ENCODE assay signal across 2 cellular contexts in genomic region chr17:80142929-80143328, GRCh38.
TF ChIP-seq lines count a peak whose summit lies in the region.

No MANE protein-coding gene starts in this region.

TF ChIP-seq in IMR-90, 13 proteins besides CTCF, POLR2A, EP300 and RAD21:
- no peak for TF ChIP-seq FOS (IDR thresholded peaks at IDR 0.05; ENCODE audit: low read depth, low read length)
- peak; percentile 71 for TF ChIP-seq MAFK (IDR thresholded peaks at IDR 0.05; ENCODE audit: low read depth, low read length)
TF ChIP-seq in IMR-90: peak in this region for 1.

TF ChIP-seq in GM12878, 131 proteins besides CTCF, POLR2A, EP300 and RAD21:
- no peak for TF ChIP-seq FOXM1 (IDR thresholded peaks at IDR 0.05; ENCODE audit: low read depth, low read length)
- TF ChIP-seq SIN3A (IDR thresholded peaks at IDR 0.05; ENCODE audit: low read depth, low read length), result no peak
- TF ChIP-seq CREM (IDR thresholded peaks at IDR 0.05; ENCODE audit: low read depth), result no peak
- TF ChIP-seq PAX5 (IDR thresholded peaks at IDR 0.05; ENCODE audit: borderline replicate concordance, low read depth, low read length), result no peak
- no peak for TF ChIP-seq ZNF622 (IDR thresholded peaks at IDR 0.05)
- TF ChIP-seq IKZF2 (IDR thresholded peaks at IDR 0.05), result no peak
- no peak for TF ChIP-seq NR2C1 (IDR thresholded peaks at IDR 0.05)
- no peak for TF ChIP-seq ZNF207 (IDR thresholded peaks at IDR 0.05; ENCODE audit: borderline replicate concordance)
- no peak for TF ChIP-seq IRF5 (IDR thresholded peaks at IDR 0.05; ENCODE audit: borderline replicate concordance)
- no peak for TF ChIP-seq CBX5 (IDR thresholded peaks at IDR 0.05; ENCODE audit: low read depth)
- TF ChIP-seq YY1 (IDR thresholded peaks at IDR 0.05; ENCODE audit: low read depth, low read length), result no peak
- no peak for TF ChIP-seq NFXL1 (IDR thresholded peaks at IDR 0.05; ENCODE audit: borderline replicate concordance)
- TF ChIP-seq BHLHE40 (IDR thresholded peaks at IDR 0.05; ENCODE audit: borderline replicate concordance in 1 of 2, low read depth in 2 of 2, low read length in 1 of 2), result no peak
- TF ChIP-seq FOXK2 (IDR thresholded peaks at IDR 0.05), result no peak
- no peak for TF ChIP-seq BMI1 (IDR thresholded peaks at IDR 0.05; ENCODE audit: borderline replicate concordance)
